Comparison of ENCODE assay signal across 17 cellular contexts in the genomic region with DNA sequence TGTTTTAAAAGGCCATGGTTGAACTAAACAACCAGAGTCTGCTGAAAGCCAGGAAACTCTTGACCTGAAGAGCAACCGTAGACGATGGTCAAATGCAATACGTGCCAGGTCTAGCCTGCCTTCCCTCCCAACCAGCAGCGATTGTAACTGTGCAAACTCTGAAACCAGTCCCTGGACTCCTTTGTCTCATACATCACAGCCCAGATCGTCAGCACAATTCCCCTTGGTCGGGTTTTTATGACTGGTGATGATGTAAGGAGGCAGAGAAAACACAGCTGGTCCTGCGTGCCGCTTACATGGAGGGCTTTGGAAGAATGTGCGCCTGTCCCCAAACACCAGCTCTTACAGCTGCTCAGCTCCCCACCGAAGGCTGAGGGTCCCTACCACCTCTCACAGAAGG. TPM values are rescaled to one million over a fixed set of nuclear protein-coding genes. Genes with fewer than 3 reads are reported as not detected.
"Had no signal": no experiment of that assay in that cellular context is flagged by ENCODE, and none has a peak within 500 bp of the region (broad histone marks: within the 10 kb centered on the region; RNA-seq: fewer than 3 reads in every experiment).

No MANE protein-coding gene starts in this region.

- FAIRE-seq: pancreas had no signal

- H3K27me3 ChIP-seq: pancreas, vagina had no signal

- H2AFZ ChIP-seq: hepatocyte had no signal

- H3K27ac ChIP-seq: hepatocyte, left lung, pancreas, transverse colon, vagina, VCaP had no signal

- H3K4me2 ChIP-seq: hepatocyte had no signal

- H3K4me1 ChIP-seq: pancreas, transverse colon, vagina had no signal

- H3K9me3 ChIP-seq: mucosa of descending colon, pancreas, transverse colon, vagina had no signal

- DNase-seq: activated CD4-positive, alpha-beta T cell treated with anti-CD3 and anti-CD28 coated beads, Interleukin-2, amount 50 U/mL, for 48 hours; activated naive CD4-positive, alpha-beta T cell treated with Interleukin-2 at 50 U/mL for 16 hours; activated naive CD8-positive, alpha-beta T cell treated with anti-CD3 and anti-CD28 coated beads, Interleukin-2, amount 50 U/mL, for 24 hours; aorta; erythroblast; left lung; mucosa of descending colon; naive thymus-derived CD4-positive, alpha-beta T cell; pancreas; stimulated activated CD4-positive, alpha-beta T cell treated with anti-CD3 and anti-CD28 coated beads, Interleukin-2, amount 100 ng/mL, for 48 hours; transverse colon had no signal

- H3K4me3 ChIP-seq: hepatocyte, left lung, mucosa of descending colon, pancreas, transverse colon, vagina had no signal

- H3K36me3 ChIP-seq: left lung, pancreas, transverse colon, vagina had no signal

- H3K79me2 ChIP-seq: hepatocyte had no signal

RNA-seq across cellular contexts. Expression of a gene that starts 24.6 kb away (rescaled TPM):
- total RNA-seq: activated T-helper 17 cell treated with anti-CD3 and anti-CD28 coated beads, Interleukin-2, amount 50 U/mL, for 72 hours; aorta; cerebellum; dermis microvascular lymphatic vessel endothelial cell; hepatocyte; left lung; mucosa of descending colon; naive thymus-derived CD4-positive, alpha-beta T cell; pancreas; transverse colon; vagina had no signal
- polyA plus RNA-seq: aorta; hepatocyte; naive thymus-derived CD4-positive, alpha-beta T cell; pancreas had no signal
